ENCODE assay signal across 19 cellular contexts in genomic region chr4:21885770-21886169, GRCh38.
DNase-seq lines count a peak whose midpoint lies in the region; ATAC-seq and TF ChIP-seq lines count a peak whose summit lies in the region.
"Had no signal": no experiment of that assay in that cellular context is flagged by ENCODE, and none has a peak within 500 bp of the region (broad histone marks: within the 10 kb centered on the region; RNA-seq: fewer than 3 reads in every experiment).

No MANE protein-coding gene starts in this region.

- H3K36me3 ChIP-seq in aorta (ENCODE audit: control insufficient read depth in 1 of 2, insufficient read depth in 2 of 2, low read length in 1 of 2) = no peaks in the 10 kb centered on the region
- no peaks in the 10 kb centered on the region for H3K36me3 ChIP-seq in gastrocnemius medialis

- WGBS in aorta, 2 donors = 71 to 77% methylated on average over 5 of the region's 5 CpGs

- DNase-seq in ELR (ENCODE audit: low read depth) (peak; percentile 20), fibroblast of mammary gland (ENCODE audit: low read depth) (peak; percentile 55), retinal pigment epithelial cell (ENCODE audit: low read depth) (peak; percentile 33), G401 (ENCODE audit: low spot score) (no peak), aorta (no peak), gastrocnemius medialis (no peak)
- DNase-seq: Caco-2; CD4-positive, alpha-beta T cell; H7; KBM-7; MV-4-11; NCI-H187; NCI-H2107; NCI-H510A; NCI-H748 treated with DMSO at 0.1 percent for 48 hours; NK-92 treated with Interleukin-12 subunit alpha and Interleukin-12 subunit beta, amount 100 ng/mL, for 24 hours had no signal

- intact Hi-C loops in aorta (cut with DNase I) (no loop called here), gastrocnemius medialis (cut with DNase I; ENCODE audit: low total_unique reads) (no loop called here)

- peaks cover 2% of the 10 kb centered on the region for H3K9me3 ChIP-seq in aorta (ENCODE audit: control insufficient read depth, low read length)
- H3K9me3 ChIP-seq in gastrocnemius medialis = no peaks in the 10 kb centered on the region
- H3K9me3 ChIP-seq: Caco-2 had no signal

- no peak for ATAC-seq in aorta (ENCODE audit: low FRiP score)
- ATAC-seq in HG03439 (IDR thresholded peaks at IDR 0.05; ENCODE audit: unreplicated experiment) = no peak
- ATAC-seq in gastrocnemius medialis = no peak
- ATAC-seq: Right ventricle myocardium inferior had no signal

- in situ Hi-C loops in G401 (cut with HindIII; ENCODE audit: low sequenced_read_pairs) = no loop called here
- in situ Hi-C loops in gastrocnemius medialis (cut with MboI; ENCODE audit: low sequenced_read_pairs in 4 of 4) = no loop called here

- TF ChIP-seq CTCF in fibroblast of mammary gland (conservative IDR thresholded peaks at IDR 0.05; ENCODE audit: control insufficient read depth, insufficient read depth, low read depth, low read length) = no peak
- TF ChIP-seq CTCF in retinal pigment epithelial cell (conservative IDR thresholded peaks at IDR 0.05; ENCODE audit: low read depth, low read length) = no peak
- no peak for TF ChIP-seq CTCF in gastrocnemius medialis (IDR thresholded peaks at IDR 0.05 in 4 of 5, conservative IDR thresholded peaks at IDR 0.05 in 1 of 5)

- H3K4me1 ChIP-seq in aorta (ENCODE audit: control insufficient read depth in 1 of 2, insufficient read depth in 2 of 2, low read length in 2 of 2) (no peaks in the 10 kb centered on the region), gastrocnemius medialis (no peaks in the 10 kb centered on the region)
- H3K4me1 ChIP-seq: Caco-2 had no signal

- H3K27ac ChIP-seq in angular gyrus (ENCODE audit: low read depth, low read length) = peak overlapping the region; percentile 50
- H3K27ac ChIP-seq in aorta (ENCODE audit: low read depth in 1 of 2, low read length in 2 of 2) = no peak overlapping the region
- H3K27ac ChIP-seq in gastrocnemius medialis = no peak overlapping the region

- H3K27me3 ChIP-seq in aorta (ENCODE audit: control insufficient read depth in 1 of 2, insufficient read depth in 2 of 2, low read length in 1 of 2) (no peaks in the 10 kb centered on the region), gastrocnemius medialis (no peaks in the 10 kb centered on the region)

- TF ChIP-seq POLR2A in gastrocnemius medialis (IDR thresholded peaks at IDR 0.05) = no peak

- peak overlapping the region; percentile 8 for H3K4me3 ChIP-seq in fibroblast of mammary gland (ENCODE audit: control insufficient read depth, low read depth, low read length)
- no peak overlapping the region for H3K4me3 ChIP-seq in retinal pigment epithelial cell (ENCODE audit: low read length)
- no peak overlapping the region for H3K4me3 ChIP-seq in aorta (ENCODE audit: low read length in 2 of 2)
- H3K4me3 ChIP-seq in gastrocnemius medialis = no peak overlapping the region

Comparison
In these comparisons a context has a peak if more than half of its experiments do, and no peak if none do; other contexts are left out.
1. DNase-seq: peak in ELR (single experiment), fibroblast of mammary gland (single experiment) and retinal pigment epithelial cell (single experiment); none in G401 (single experiment), aorta (0 of 2) and gastrocnemius medialis (0 of 2).